8 cellular contexts compared by ENCODE assay signal in genomic region chr17:36072431-36073121, GRCh38. TPM values are rescaled to one million over a fixed set of nuclear protein-coding genes. Genes with fewer than 3 reads are reported as not detected.
DNase-seq lines count a peak whose midpoint lies in the region; ATAC-seq and TF ChIP-seq lines count a peak whose summit lies in the region.

No MANE protein-coding gene starts in this region.

- intact Hi-C loops in esophagus muscularis mucosa (cut with DNase I): loop anchor here (10.0 kb wide), 1 partner anchor 98 kb away; no protein-coding TSS in a partner anchor
- intact Hi-C loops in aorta (cut with DNase I): no loop called here

- peak; percentile 40 to 54 (median 46) for TF ChIP-seq CTCF in esophagus muscularis mucosa (IDR thresholded peaks at IDR 0.05)
- TF ChIP-seq CTCF in neutrophil (IDR thresholded peaks at IDR 0.05): peak; percentile 72

- H3K27me3 ChIP-seq in esophagus muscularis mucosa (peaks cover 0 to 7% (median 0%) of the 10 kb centered on the region in 4 donors), neutrophil (no peaks in the 10 kb centered on the region), aorta (ENCODE audit: control insufficient read depth in 1 of 2, insufficient read depth in 2 of 2, low read length in 1 of 2) (no peaks in the 10 kb centered on the region)

- peak; percentile 69 for DNase-seq in AG20443 (ENCODE audit: low spot score)
- DNase-seq in NAMALWA (ENCODE audit: low spot score): peak; percentile 78
- DNase-seq in activated CD8-positive, alpha-beta memory T cell treated with anti-CD3 and anti-CD28 coated beads for 48 hours (ENCODE audit: low read depth in 2 of 3, low spot score in 2 of 3): peak; percentile 65 to 82 (median 69)
- DNase-seq in esophagus muscularis mucosa (ENCODE audit: extremely low spot score): no peak
- peak in 1 of 2 donors; percentile 64 for DNase-seq in aorta
- DNase-seq in OCI-M2 (lab: John Stamatoyannopoulos, UW; ENCODE audit: unreplicated experiment): no peak

- 32% methylated on average over 12 of the region's 12 CpGs for whole genome bisulfite sequencing in esophagus muscularis mucosa
- WGBS in aorta, 2 donors: 33 to 34% methylated on average over 12 of the region's 12 CpGs

- H3K36me3 ChIP-seq in esophagus muscularis mucosa: no peaks in the 10 kb centered on the region
- H3K36me3 ChIP-seq in neutrophil: no peaks in the 10 kb centered on the region
- H3K36me3 ChIP-seq in aorta (ENCODE audit: control insufficient read depth in 1 of 2, insufficient read depth in 2 of 2, low read length in 1 of 2): no peaks in the 10 kb centered on the region

- H3K9me3 ChIP-seq in esophagus muscularis mucosa (peaks cover 0 to 7% (median 2%) of the 10 kb centered on the region in 4 donors), neutrophil (no peaks in the 10 kb centered on the region), aorta (ENCODE audit: control insufficient read depth, low read length) (peaks cover 3% of the 10 kb centered on the region)

- H3K4me1 ChIP-seq in esophagus muscularis mucosa: no peaks in the 10 kb centered on the region
- H3K4me1 ChIP-seq in neutrophil (ENCODE audit: control insufficient read depth in 1 of 2, insufficient read depth in 1 of 2, low read depth in 1 of 2, low read length in 1 of 2): peaks cover 10 to 11% of the 10 kb centered on the region in 2 experiments
- H3K4me1 ChIP-seq in aorta (ENCODE audit: control insufficient read depth in 1 of 2, insufficient read depth in 2 of 2, low read length in 2 of 2): no peaks in the 10 kb centered on the region

- no peak overlapping the region for H3K27ac ChIP-seq in esophagus muscularis mucosa (replicated peaks in 1 of 4)
- H3K27ac ChIP-seq in neutrophil: no peak overlapping the region
- no peak overlapping the region for H3K27ac ChIP-seq in aorta (ENCODE audit: low read depth in 1 of 2, low read length in 2 of 2)

- H3K4me3 ChIP-seq in esophagus muscularis mucosa (no peak overlapping the region), neutrophil (ENCODE audit: low read depth in 1 of 2, low read length in 1 of 2) (no peak overlapping the region), aorta (ENCODE audit: low read length in 2 of 2) (no peak overlapping the region)

- TF ChIP-seq POLR2A in esophagus muscularis mucosa (IDR thresholded peaks at IDR 0.05; ENCODE audit: low read depth): no peak

- no peak for TF ChIP-seq EP300 in esophagus muscularis mucosa (IDR thresholded peaks at IDR 0.05)

- peak; percentile 68 for ATAC-seq in GM18870 (IDR thresholded peaks at IDR 0.05; ENCODE audit: unreplicated experiment)
- peak; percentile 67 for ATAC-seq in aorta (ENCODE audit: low FRiP score)

RNA-seq across cellular contexts. Expression of gene CCL18, which starts 8.5 kb away (rescaled TPM):
- total RNA-seq in esophagus muscularis mucosa: 10 to 100 TPM in 3 of 4 donors, not detected in 1; 12.6 to 16.7 (median 13.3) TPM
- 10 to 100 TPM in 1 of 2 donors, 1 to 10 TPM in 1; 5.6 to 39.0 TPM for total RNA-seq in aorta
- 10 to 100 TPM in 1 of 2 donors, under 1 TPM in 1; 0.64 to 53.0 TPM for polyA plus RNA-seq in aorta

RNA-seq across cellular contexts. Expression of gene CCL3, which starts 17.4 kb away (rescaled TPM):
- total RNA-seq in esophagus muscularis mucosa (1 to 10 TPM in 1 of 4 donors, under 1 TPM in 1, not detected in 2; 0.33 to 1.3 TPM), aorta (10 to 100 TPM in 1 of 2 donors, 1 to 10 TPM in 1; 6.6 to 17.9 TPM)
- 10 to 100 TPM in 1 of 2 donors, 1 to 10 TPM in 1; 4.0 to 38.3 TPM for polyA plus RNA-seq in aorta

RNA-seq across cellular contexts. Expression of gene CCL4, which starts 31.1 kb away (rescaled TPM):
- total RNA-seq in esophagus muscularis mucosa (1 to 10 TPM in 3 of 4 donors, not detected in 1; 1.7 to 3.0 (median 2.0) TPM), aorta (10 to 100 TPM in 1 of 2 donors, 1 to 10 TPM in 1; 6.4 to 12.5 TPM)
- 10 to 100 TPM in 1 of 2 donors, 1 to 10 TPM in 1; 1.9 to 13.5 TPM for polyA plus RNA-seq in aorta

RNA-seq across cellular contexts. Expression of gene CCL23, which starts 54.8 kb away (rescaled TPM):
- 1 to 10 TPM; 1.3 to 9.6 (median 2.5) TPM for total RNA-seq in esophagus muscularis mucosa
- 1 to 10 TPM; 5.6 to 8.6 TPM for total RNA-seq in aorta
- polyA plus RNA-seq in aorta: not detected

Comparison
In these comparisons a context has a peak if more than half of its experiments do, and no peak if none do; other contexts are left out.
1. DNase-seq: peak in AG20443 (single experiment), NAMALWA (single experiment) and activated CD8-positive, alpha-beta memory T cell treated with anti-CD3 and anti-CD28 coated beads for 48 hours (3 of 3); none in esophagus muscularis mucosa (single experiment) and OCI-M2 (single experiment).